ENCODE assay signal across 8 cellular contexts in genomic region chr14:89618821-89619551, GRCh38.
A peak's percentile ranks its signal among the peaks of the same experiment; 100 is the strongest.
DNase-seq lines count a peak whose midpoint lies in the region; ATAC-seq, FAIRE-seq and TF ChIP-seq lines count a peak whose summit lies in the region.

No MANE protein-coding gene starts in this region.

- no peaks in the 10 kb centered on the region for H3K9me3 ChIP-seq in HepG2 (ENCODE audit: low read length)

- H3K36me3 ChIP-seq in HepG2 (replicated peaks in 1 of 2; ENCODE audit: control insufficient read depth in 1 of 2, insufficient read depth in 2 of 2, low read length in 2 of 2) = no peaks in the 10 kb centered on the region

- H3K9ac ChIP-seq in HepG2 (ENCODE audit: insufficient read depth, low read depth, low read length) = peak overlapping the region; percentile 77

- peaks cover 75% of the 10 kb centered on the region for H3K4me1 ChIP-seq in HepG2 (ENCODE audit: insufficient read depth, low read length)

- H3K79me2 ChIP-seq in HepG2 (ENCODE audit: insufficient read depth, low read length) = peaks cover 41% of the 10 kb centered on the region

- peak overlapping the region; percentile 90 for H2AFZ ChIP-seq in HepG2 (ENCODE audit: low read length)

- H4K20me1 ChIP-seq in HepG2 (ENCODE audit: insufficient read depth, low read length) = no peaks in the 10 kb centered on the region

- DNase-seq in ACHN (peak; percentile 40), NCI-H345 treated with DMSO at 0.1 percent for 48 hours (lab: John Stamatoyannopoulos, UW; ENCODE audit: unreplicated experiment) (peak; percentile 62), HepG2 (ENCODE audit: low spot score) (peak; percentile 12)
- DNase-seq in activated CD4-positive, alpha-beta T cell treated with anti-CD3 and anti-CD28 coated beads for 4 hours = peak; percentile 50 to 63
- peak; percentile 57 for DNase-seq in stimulated activated CD4-positive, alpha-beta T cell treated with anti-CD3 and anti-CD28 coated beads, Interleukin-4, amount 100 ng/mL, for 24 hours

- POLR2A ChIA-PET in HepG2 (lab: Yijun Ruan, JAX) = interaction anchor here (1.0 to 2.0 kb wide), 3 partner anchors 22 to 125 kb away, joined by 4 to 6 read pairs (median 4); no protein-coding TSS in a partner anchor

- no peak for FAIRE-seq in HepG2 (lab: Jason Lieb, UNC)

- CTCF ChIA-PET in HepG2 (lab: Yijun Ruan, JAX; ENCODE audit: low intra/inter-chr PET ratio, low total read pairs) = no interaction called here

- BruUV-seq in HepG2 (replicated peaks; lab: Mats Ljungman, UMichigan) = no TSS peak

- WGBS in HepG2 (ENCODE audit: low lambda C conversion rate) = 2% methylated on average over 22 of the region's 66 CpGs

- TF ChIP-seq RAD21 in HepG2 (CRISPR knock-in tag; IDR thresholded peaks at IDR 0.05) = peak; percentile 83; the same call in 1 of the 2 replicates

- TF ChIP-seq POLR2A in HepG2 (IDR thresholded peaks at IDR 0.05; ENCODE audit: insufficient read depth in 1 of 2, low read depth in 2 of 2, low read length in 2 of 2) = peak in 1 of 2 experiments; percentile 56; a peak in 2 of 4 replicates

- peaks cover 3% of the 10 kb centered on the region for H3K27me3 Mint-ChIP-seq in dendritic cell treated with granulocyte-macrophage colony-stimulating factor and Interleukin-4, amounts not matched to agents 40 ng/mL and 50 ng/mL, for 4 days

- H3K27ac Mint-ChIP-seq in dendritic cell treated with granulocyte-macrophage colony-stimulating factor and Interleukin-4, amounts not matched to agents 40 ng/mL and 50 ng/mL, for 4 days = peak overlapping the region; percentile 80

- intact Hi-C loops in dendritic cell treated with granulocyte-macrophage colony-stimulating factor and Interleukin-4, amounts not matched to agents 40 ng/mL and 50 ng/mL, for 4 days (cut with micrococcal nuclease) = loop anchor here (5.0 kb wide), 4 partner anchors 63 to 577 kb away; partner anchors contain the start of gene FOXN3
- intact Hi-C loops in HepG2 (cut with micrococcal nuclease; ENCODE audit: unreplicated experiment) = loop anchor here (5.0 to 10.0 kb wide), 3 partner anchors 156 to 296 kb away; partner anchors contain the start of gene FOXN3

- H3K36me3 Mint-ChIP-seq in dendritic cell treated with granulocyte-macrophage colony-stimulating factor and Interleukin-4, amounts not matched to agents 40 ng/mL and 50 ng/mL, for 4 days (ENCODE audit: low read depth) = no peaks in the 10 kb centered on the region

- peak overlapping the region; percentile 65 for H3K27ac ChIP-seq in HepG2 (ENCODE audit: extremely low read length, insufficient read depth, low read length)

- TF ChIP-seq EP300 in HepG2 (IDR thresholded peaks at IDR 0.05; ENCODE audit: low read depth in 2 of 2, low read length in 2 of 2) (no peak; a peak in 1 of 4 replicates), HepG2 (CRISPR knock-in tag; IDR thresholded peaks at IDR 0.05; ENCODE audit: borderline replicate concordance) (no peak)

- peaks cover 46% of the 10 kb centered on the region for H3K4me1 Mint-ChIP-seq in dendritic cell treated with granulocyte-macrophage colony-stimulating factor and Interleukin-4, amounts not matched to agents 40 ng/mL and 50 ng/mL, for 4 days (ENCODE audit: low read depth)

- H3K9me3 Mint-ChIP-seq in dendritic cell treated with granulocyte-macrophage colony-stimulating factor and Interleukin-4, amounts not matched to agents 40 ng/mL and 50 ng/mL, for 4 days = no peaks in the 10 kb centered on the region

- no peaks in the 10 kb centered on the region; a peak in 2 of 5 replicates for H3K27me3 ChIP-seq in HepG2 (ENCODE audit: control insufficient read depth in 1 of 2, insufficient read depth in 2 of 2, low read length in 2 of 2)

- ATAC-seq in GM18520 (IDR thresholded peaks at IDR 0.05; ENCODE audit: unreplicated experiment) (peak; percentile 59), HG02981 (IDR thresholded peaks at IDR 0.05; ENCODE audit: unreplicated experiment) (peak; percentile 59), HepG2 (peak; percentile 93)

- in situ Hi-C loops in ACHN (cut with HindIII; ENCODE audit: low pct_ligation_motif_present, low pct_unique_long_range_greater_than_20kb, low sequenced_read_pairs) = no loop called here
- in situ Hi-C loops in HepG2 (cut with HindIII; ENCODE audit: extremely low pct_ligation_motif_present, low pct_unique_long_range_greater_than_20kb) = no loop called here

- peak overlapping the region; percentile 79 to 92 (median 80) for H3K4me3 ChIP-seq in HepG2 (replicated peaks in 1 of 3; ENCODE audit: insufficient read depth in 1 of 3, low read depth in 2 of 3, low read length in 3 of 3)

- no peak for TF ChIP-seq CTCF in HepG2 (CRISPR knock-in tag; IDR thresholded peaks at IDR 0.05)

- H3K4me3 Mint-ChIP-seq in dendritic cell treated with granulocyte-macrophage colony-stimulating factor and Interleukin-4, amounts not matched to agents 40 ng/mL and 50 ng/mL, for 4 days = peak overlapping the region; percentile 83

- H3K4me2 ChIP-seq in HepG2 (ENCODE audit: low read depth, low read length) = peak overlapping the region; percentile 89

TF ChIP-seq in HepG2, 621 proteins besides CTCF, POLR2A, EP300 and RAD21 (continues in another document):
- TF ChIP-seq ZFP90 (CRISPR knock-in tag; IDR thresholded peaks at IDR 0.05; ENCODE audit: borderline replicate concordance) (no peak), ZUFSP (CRISPR knock-in tag; IDR thresholded peaks at IDR 0.05; ENCODE audit: borderline replicate concordance) (no peak), ZNF569 (CRISPR knock-in tag; IDR thresholded peaks at IDR 0.05; ENCODE audit: borderline replicate concordance) (no peak), ZNF558 (CRISPR knock-in tag; IDR thresholded peaks at IDR 0.05; ENCODE audit: borderline replicate concordance) (peak; percentile 50; the same call in 1 of the 2 replicates), AGO1 (IDR thresholded peaks at IDR 0.05; ENCODE audit: low read depth, low read length, poor library complexity, severe bottlenecking) (no peak), BRD4 (CRISPR knock-in tag; IDR thresholded peaks at IDR 0.05) (no peak), TCF7 (IDR thresholded peaks at IDR 0.05; ENCODE audit: low read depth) (no peak), ZNF503 (CRISPR knock-in tag; IDR thresholded peaks at IDR 0.05) (no peak), TFDP1 (CRISPR knock-in tag; IDR thresholded peaks at IDR 0.05; ENCODE audit: borderline replicate concordance) (peak; percentile 50; the same call in 1 of the 2 replicates), ZNF850 (CRISPR knock-in tag; conservative IDR thresholded peaks at IDR 0.05) (no peak), ZNF547 (CRISPR knock-in tag; IDR thresholded peaks at IDR 0.05) (peak; percentile 33; the same call in 1 of the 2 replicates), IRF1 (CRISPR knock-in tag; IDR thresholded peaks at IDR 0.05; ENCODE audit: low read depth) (no peak), LCORL (IDR thresholded peaks at IDR 0.05) (no peak), LCORL (CRISPR knock-in tag; IDR thresholded peaks at IDR 0.05) (no peak), YY1 (IDR thresholded peaks at IDR 0.05; ENCODE audit: insufficient read depth, insufficient replicate concordance, low read depth, low read length) (peak; percentile 58)

Comparison
In these comparisons a context has a peak if more than half of its experiments do, and no peak if none do; other contexts are left out.
1. Peak in every context shown above with its lines: DNase-seq, ATAC-seq, H3K4me3 ChIP-seq and H3K27ac ChIP-seq.
2. DNase-seq: peak in every context shown above with its lines; median percentile 62 in NCI-H345 treated with DMSO at 0.1 percent for 48 hours; 57 in stimulated activated CD4-positive, alpha-beta T cell treated with anti-CD3 and anti-CD28 coated beads, Interleukin-4, amount 100 ng/mL, for 24 hours; 56 in activated CD4-positive, alpha-beta T cell treated with anti-CD3 and anti-CD28 coated beads for 4 hours; 40 in ACHN; 12 in HepG2.